In the genomic region with DNA sequence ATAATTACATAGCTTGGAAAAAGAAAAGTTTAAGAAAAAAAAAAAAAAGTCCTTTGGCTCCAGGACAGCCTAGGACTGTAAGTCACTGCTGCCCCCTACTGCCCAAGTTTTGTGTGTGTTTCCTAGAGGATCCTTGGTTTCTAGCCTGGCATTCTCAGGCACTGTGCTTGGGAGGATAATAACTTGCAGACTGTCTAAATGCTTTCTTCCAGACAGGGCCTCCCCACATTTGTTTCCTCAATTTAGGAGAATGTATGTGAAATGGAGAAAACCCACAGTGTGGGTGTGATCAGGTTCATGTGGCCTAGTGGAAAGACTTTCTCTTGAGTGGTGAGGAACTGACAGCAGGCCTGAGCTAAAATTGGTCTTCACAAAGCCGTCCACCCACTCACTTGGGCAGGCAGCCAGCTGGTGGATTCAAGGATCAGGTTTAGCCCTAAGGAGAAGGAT, we compare ENCODE assay signal across 8 cellular contexts.
DNase-seq lines count a peak whose midpoint lies in the region; ATAC-seq, FAIRE-seq and TF ChIP-seq lines count a peak whose summit lies in the region.

No MANE protein-coding gene starts in this region.

- no peaks in the 10 kb centered on the region for H3K4me1 ChIP-seq in kidney (ENCODE audit: control insufficient read depth in 1 of 2, insufficient read depth in 1 of 2, low read depth in 1 of 2, low read length in 2 of 2)

- peak; percentile 85 for DNase-seq in Ammon's horn (ENCODE audit: low spot score)
- peak; percentile 7 for DNase-seq in NCI-H128 (lab: John Stamatoyannopoulos, UW; ENCODE audit: unreplicated experiment)
- peak in 4 of 5 donors; percentile 5 to 25 (median 14) for DNase-seq in T-helper 1 cell
- DNase-seq in MCF 10A (ENCODE audit: unreplicated experiment), result peak; percentile 80
- no peak for DNase-seq in kidney
- DNase-seq in stimulated activated CD4-positive, alpha-beta T cell treated with anti-CD3 and anti-CD28 coated beads, Interleukin-2, amount 100 ng/mL, for 48 hours, result peak; percentile 48 to 61

- H3K36me3 ChIP-seq in kidney (ENCODE audit: control insufficient read depth in 1 of 2, insufficient read depth in 2 of 2, low read length in 2 of 2), result no peaks in the 10 kb centered on the region

- no peak overlapping the region for H3K27ac ChIP-seq in kidney (ENCODE audit: low read depth in 2 of 2, low read length in 2 of 2)

- ATAC-seq in GM19023 (IDR thresholded peaks at IDR 0.05; ENCODE audit: unreplicated experiment) (peak; percentile 55), HG02884 (IDR thresholded peaks at IDR 0.05; ENCODE audit: unreplicated experiment) (no peak)

- no peaks in the 10 kb centered on the region for H3K9me3 ChIP-seq in kidney (ENCODE audit: control insufficient read depth in 1 of 2, low read length in 2 of 2)

- H3K27me3 Mint-ChIP-seq in MCF 10A (ENCODE audit: insufficient read depth, unreplicated experiment), result no peaks in the 10 kb centered on the region

- POLR2A ChIA-PET in MCF 10A (lab: Yijun Ruan, JAX), result interaction anchor here (1.0 kb wide), 3 partner anchors 11 to 223 kb away, joined by 3 to 4 read pairs (median 4); no protein-coding TSS in a partner anchor

- H3K9me3 Mint-ChIP-seq in MCF 10A (ENCODE audit: unreplicated experiment), result no peaks in the 10 kb centered on the region

- H3K4me3 Mint-ChIP-seq in MCF 10A (ENCODE audit: unreplicated experiment), result no peak overlapping the region

- no peak overlapping the region for H3K9ac ChIP-seq in kidney (ENCODE audit: low read length in 2 of 2)

- CTCF ChIA-PET in MCF 10A (lab: Yijun Ruan, JAX), result interaction anchor here (0.6 to 10.2 kb wide), 70 partner anchors 10 to 980 kb away, joined by 3 to 322 read pairs (median 4); no protein-coding TSS in a partner anchor

- H3K27ac Mint-ChIP-seq in MCF 10A (ENCODE audit: low read depth, unreplicated experiment), result no peak overlapping the region

- no peaks in the 10 kb centered on the region for H3K4me1 Mint-ChIP-seq in MCF 10A (ENCODE audit: insufficient read depth, unreplicated experiment)

- no peak overlapping the region for H3K4me3 ChIP-seq in kidney (ENCODE audit: low read length in 2 of 2)

- peak; percentile 85 for TF ChIP-seq CTCF in MCF 10A (IDR thresholded peaks at IDR 0.05; ENCODE audit: unreplicated experiment)
- TF ChIP-seq CTCF in kidney (IDR thresholded peaks at IDR 0.05; ENCODE audit: borderline replicate concordance, extremely low read depth, insufficient read depth), result peak; percentile 67

- peaks cover 13% of the 10 kb centered on the region for H3K36me3 Mint-ChIP-seq in MCF 10A (ENCODE audit: insufficient read depth, unreplicated experiment)

- no peak for FAIRE-seq in kidney (lab: Jason Lieb, UNC)

- intact Hi-C loops in MCF 10A (cut with micrococcal nuclease) (loop anchor here (1.0 to 10.0 kb wide), 6 partner anchors 89 to 589 kb away; no protein-coding TSS in a partner anchor), kidney (cut with DNase I) (loop anchor here (10.0 kb wide), 2 partner anchors 149 to 339 kb away; no protein-coding TSS in a partner anchor)

- BruUV-seq in MCF 10A (replicated peaks; lab: Mats Ljungman, UMichigan), result no TSS peak
